Comparison of ENCODE assay signal across 1 cellular context in the genomic region with DNA sequence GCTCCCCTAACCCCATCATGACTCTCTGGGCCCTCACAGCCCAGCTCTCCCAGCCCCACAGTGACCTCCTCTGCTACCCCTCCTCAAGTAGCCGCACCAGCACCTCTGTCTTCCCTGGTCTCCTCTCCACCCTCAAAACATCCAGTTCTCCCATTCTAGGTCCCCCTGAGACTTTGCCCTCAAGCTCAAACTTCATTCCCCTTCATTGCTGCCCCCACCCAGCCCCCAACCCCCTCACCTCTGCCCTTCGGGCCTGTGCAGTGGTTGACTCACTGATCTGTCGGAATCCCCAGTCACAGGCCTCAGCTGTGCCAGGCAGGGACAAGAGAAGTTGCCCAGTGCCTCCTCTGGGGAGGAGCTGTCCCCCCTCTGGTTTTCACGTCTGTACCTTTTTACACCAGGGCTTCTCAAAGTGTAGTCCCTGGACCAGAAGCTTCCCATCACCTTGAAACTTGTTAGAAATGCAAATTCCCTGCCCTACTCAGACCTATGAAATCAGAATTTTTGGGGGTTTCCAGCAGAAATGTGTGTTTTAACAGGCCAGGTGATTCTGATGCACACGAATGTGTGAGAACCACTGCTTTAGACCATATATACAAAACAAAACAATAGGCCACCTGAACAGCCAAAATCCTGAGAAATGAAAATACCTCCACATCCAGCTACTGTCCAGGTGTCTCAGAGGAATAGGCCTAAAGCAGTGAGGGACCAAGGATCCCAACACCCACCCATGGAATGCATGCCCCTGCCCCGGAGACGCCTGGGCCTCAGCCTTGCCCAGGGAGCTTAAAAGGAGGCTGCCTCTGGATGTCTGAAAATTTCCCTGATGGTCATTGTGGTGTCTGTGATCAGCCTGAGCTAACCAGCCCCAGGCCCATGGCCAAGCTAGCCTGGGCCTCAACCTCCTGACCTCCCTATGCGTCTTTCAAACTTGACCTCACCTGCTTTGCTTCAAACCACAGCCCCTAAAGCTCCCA.
TF ChIP-seq lines count a peak whose summit lies in the region.

No MANE protein-coding gene starts in this region.

TF ChIP-seq in GM12878, 131 proteins besides CTCF, POLR2A, EP300 and RAD21:
- TF ChIP-seq, protein P1, sequence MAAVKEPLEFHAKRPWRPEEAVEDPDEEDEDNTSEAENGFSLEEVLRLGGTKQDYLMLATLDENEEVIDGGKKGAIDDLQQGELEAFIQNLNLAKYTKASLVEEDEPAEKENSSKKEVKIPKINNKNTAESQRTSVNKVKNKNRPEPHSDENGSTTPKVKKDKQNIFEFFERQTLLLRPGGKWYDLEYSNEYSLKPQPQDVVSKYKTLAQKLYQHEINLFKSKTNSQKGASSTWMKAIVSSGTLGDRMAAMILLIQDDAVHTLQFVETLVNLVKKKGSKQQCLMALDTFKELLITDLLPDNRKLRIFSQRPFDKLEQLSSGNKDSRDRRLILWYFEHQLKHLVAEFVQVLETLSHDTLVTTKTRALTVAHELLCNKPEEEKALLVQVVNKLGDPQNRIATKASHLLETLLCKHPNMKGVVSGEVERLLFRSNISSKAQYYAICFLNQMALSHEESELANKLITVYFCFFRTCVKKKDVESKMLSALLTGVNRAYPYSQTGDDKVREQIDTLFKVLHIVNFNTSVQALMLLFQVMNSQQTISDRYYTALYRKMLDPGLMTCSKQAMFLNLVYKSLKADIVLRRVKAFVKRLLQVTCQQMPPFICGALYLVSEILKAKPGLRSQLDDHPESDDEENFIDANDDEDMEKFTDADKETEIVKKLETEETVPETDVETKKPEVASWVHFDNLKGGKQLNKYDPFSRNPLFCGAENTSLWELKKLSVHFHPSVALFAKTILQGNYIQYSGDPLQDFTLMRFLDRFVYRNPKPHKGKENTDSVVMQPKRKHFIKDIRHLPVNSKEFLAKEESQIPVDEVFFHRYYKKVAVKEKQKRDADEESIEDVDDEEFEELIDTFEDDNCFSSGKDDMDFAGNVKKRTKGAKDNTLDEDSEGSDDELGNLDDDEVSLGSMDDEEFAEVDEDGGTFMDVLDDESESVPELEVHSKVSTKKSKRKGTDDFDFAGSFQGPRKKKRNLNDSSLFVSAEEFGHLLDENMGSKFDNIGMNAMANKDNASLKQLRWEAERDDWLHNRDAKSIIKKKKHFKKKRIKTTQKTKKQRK (IDR thresholded peaks at IDR 0.05; ENCODE audit: low read depth, low read length): no peak
- TF ChIP-seq TCF7 (IDR thresholded peaks at IDR 0.05; ENCODE audit: borderline replicate concordance) (no peak), BCL11A (IDR thresholded peaks at IDR 0.05; ENCODE audit: low read depth, low read length) (no peak), IKZF1 (conservative IDR thresholded peaks at IDR 0.05) (peak; percentile 56; the same call in 1 of the 2 replicates), DPF2 (IDR thresholded peaks at IDR 0.05) (peak; percentile 54; the same call in 1 of the 2 replicates), MEF2B (IDR thresholded peaks at IDR 0.05; ENCODE audit: partially characterized antibody, poor library complexity, severe bottlenecking) (peak; percentile 35), CBX5 (IDR thresholded peaks at IDR 0.05; ENCODE audit: low read depth) (no peak), ZNF274 (IDR thresholded peaks at IDR 0.05; ENCODE audit: insufficient read depth, insufficient read length) (no peak), NFYA (IDR thresholded peaks at IDR 0.05; ENCODE audit: borderline replicate concordance, low read depth, low read length) (no peak), IRF4 (IDR thresholded peaks at IDR 0.05; ENCODE audit: low read depth, low read length) (no peak), CHD2 (IDR thresholded peaks at IDR 0.05; ENCODE audit: borderline replicate concordance, low read depth, low read length) (no peak), IKZF2 (IDR thresholded peaks at IDR 0.05) (peak in 1 of 2 experiments; percentile 30; a peak in 1 of 4 replicates), GABPA (IDR thresholded peaks at IDR 0.05; ENCODE audit: low read depth) (no peak), TAF1 (IDR thresholded peaks at IDR 0.05; ENCODE audit: borderline replicate concordance, low read depth, low read length) (no peak), NR2F1 (conservative IDR thresholded peaks at IDR 0.05) (peak; percentile 79), PAX8 (IDR thresholded peaks at IDR 0.05) (no peak)
- TF ChIP-seq, protein P2, sequence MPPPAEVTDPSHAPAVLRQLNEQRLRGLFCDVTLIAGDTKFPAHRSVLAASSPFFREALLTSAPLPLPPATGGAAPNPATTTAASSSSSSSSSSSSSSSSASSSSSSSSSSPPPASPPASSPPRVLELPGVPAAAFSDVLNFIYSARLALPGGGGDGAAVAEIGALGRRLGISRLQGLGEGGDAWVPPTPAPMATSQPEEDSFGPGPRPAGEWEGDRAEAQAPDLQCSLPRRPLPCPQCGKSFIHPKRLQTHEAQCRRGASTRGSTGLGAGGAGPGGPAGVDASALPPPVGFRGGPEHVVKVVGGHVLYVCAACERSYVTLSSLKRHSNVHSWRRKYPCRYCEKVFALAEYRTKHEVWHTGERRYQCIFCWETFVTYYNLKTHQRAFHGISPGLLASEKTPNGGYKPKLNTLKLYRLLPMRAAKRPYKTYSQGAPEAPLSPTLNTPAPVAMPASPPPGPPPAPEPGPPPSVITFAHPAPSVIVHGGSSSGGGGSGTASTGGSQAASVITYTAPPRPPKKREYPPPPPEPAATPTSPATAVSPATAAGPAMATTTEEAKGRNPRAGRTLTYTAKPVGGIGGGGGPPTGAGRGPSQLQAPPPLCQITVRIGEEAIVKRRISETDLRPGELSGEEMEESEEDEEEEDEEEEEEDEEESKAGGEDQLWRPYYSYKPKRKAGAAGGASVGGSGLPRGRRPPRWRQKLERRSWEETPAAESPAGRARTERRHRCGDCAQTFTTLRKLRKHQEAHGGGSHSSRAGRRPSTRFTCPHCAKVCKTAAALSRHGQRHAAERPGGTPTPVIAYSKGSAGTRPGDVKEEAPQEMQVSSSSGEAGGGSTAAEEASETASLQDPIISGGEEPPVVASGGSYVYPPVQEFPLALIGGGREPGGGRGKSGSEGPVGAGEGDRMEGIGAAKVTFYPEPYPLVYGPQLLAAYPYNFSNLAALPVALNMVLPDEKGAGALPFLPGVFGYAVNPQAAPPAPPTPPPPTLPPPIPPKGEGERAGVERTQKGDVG (CRISPR knock-in tag; IDR thresholded peaks at IDR 0.05): no peak
- TF ChIP-seq, protein P3, sequence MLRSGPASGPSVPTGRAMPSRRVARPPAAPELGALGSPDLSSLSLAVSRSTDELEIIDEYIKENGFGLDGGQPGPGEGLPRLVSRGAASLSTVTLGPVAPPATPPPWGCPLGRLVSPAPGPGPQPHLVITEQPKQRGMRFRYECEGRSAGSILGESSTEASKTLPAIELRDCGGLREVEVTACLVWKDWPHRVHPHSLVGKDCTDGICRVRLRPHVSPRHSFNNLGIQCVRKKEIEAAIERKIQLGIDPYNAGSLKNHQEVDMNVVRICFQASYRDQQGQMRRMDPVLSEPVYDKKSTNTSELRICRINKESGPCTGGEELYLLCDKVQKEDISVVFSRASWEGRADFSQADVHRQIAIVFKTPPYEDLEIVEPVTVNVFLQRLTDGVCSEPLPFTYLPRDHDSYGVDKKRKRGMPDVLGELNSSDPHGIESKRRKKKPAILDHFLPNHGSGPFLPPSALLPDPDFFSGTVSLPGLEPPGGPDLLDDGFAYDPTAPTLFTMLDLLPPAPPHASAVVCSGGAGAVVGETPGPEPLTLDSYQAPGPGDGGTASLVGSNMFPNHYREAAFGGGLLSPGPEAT (IDR thresholded peaks at IDR 0.05; ENCODE audit: low read depth): peak; percentile 77
- TF ChIP-seq, protein P4, sequence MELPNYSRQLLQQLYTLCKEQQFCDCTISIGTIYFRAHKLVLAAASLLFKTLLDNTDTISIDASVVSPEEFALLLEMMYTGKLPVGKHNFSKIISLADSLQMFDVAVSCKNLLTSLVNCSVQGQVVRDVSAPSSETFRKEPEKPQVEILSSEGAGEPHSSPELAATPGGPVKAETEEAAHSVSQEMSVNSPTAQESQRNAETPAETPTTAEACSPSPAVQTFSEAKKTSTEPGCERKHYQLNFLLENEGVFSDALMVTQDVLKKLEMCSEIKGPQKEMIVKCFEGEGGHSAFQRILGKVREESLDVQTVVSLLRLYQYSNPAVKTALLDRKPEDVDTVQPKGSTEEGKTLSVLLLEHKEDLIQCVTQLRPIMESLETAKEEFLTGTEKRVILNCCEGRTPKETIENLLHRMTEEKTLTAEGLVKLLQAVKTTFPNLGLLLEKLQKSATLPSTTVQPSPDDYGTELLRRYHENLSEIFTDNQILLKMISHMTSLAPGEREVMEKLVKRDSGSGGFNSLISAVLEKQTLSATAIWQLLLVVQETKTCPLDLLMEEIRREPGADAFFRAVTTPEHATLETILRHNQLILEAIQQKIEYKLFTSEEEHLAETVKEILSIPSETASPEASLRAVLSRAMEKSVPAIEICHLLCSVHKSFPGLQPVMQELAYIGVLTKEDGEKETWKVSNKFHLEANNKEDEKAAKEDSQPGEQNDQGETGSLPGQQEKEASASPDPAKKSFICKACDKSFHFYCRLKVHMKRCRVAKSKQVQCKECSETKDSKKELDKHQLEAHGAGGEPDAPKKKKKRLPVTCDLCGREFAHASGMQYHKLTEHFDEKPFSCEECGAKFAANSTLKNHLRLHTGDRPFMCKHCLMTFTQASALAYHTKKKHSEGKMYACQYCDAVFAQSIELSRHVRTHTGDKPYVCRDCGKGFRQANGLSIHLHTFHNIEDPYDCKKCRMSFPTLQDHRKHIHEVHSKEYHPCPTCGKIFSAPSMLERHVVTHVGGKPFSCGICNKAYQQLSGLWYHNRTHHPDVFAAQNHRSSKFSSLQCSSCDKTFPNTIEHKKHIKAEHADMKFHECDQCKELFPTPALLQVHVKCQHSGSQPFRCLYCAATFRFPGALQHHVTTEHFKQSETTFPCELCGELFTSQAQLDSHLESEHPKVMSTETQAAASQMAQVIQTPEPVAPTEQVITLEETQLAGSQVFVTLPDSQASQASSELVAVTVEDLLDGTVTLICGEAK (IDR thresholded peaks at IDR 0.05; ENCODE audit: borderline replicate concordance): 0 out of 2 replicates have a peak, but pooled peaks have one; percentile 6
